ENCODE assay signal across 35 cellular contexts in genomic region chr13:111521691-111522229, GRCh38.
"Had no signal": no experiment of that assay in that cellular context is flagged by ENCODE, and none has a peak within 500 bp of the region (broad histone marks: within the 10 kb centered on the region; RNA-seq: fewer than 3 reads in every experiment).

No MANE protein-coding gene starts in this region.

- H3K27me3 Mint-ChIP-seq: activated CD4-positive, alpha-beta T cell treated with anti-CD3 and anti-CD28 coated beads for 36 hours; activated CD4-positive, alpha-beta T cell treated with anti-CD3 and anti-CD28 coated beads, Interleukin-2, amount 10 ng/mL, durations not matched to agents 24 days and 14 days; activated CD8-positive, alpha-beta memory T cell treated with anti-CD3 and anti-CD28 coated beads, Interleukin-2, amount 10 ng/mL, durations not matched to agents 7 days and 5 days; activated naive CD4-positive, alpha-beta T cell treated with anti-CD3 and anti-CD28 coated beads, Interleukin-2, amount 50 U/mL, for 24 hours; activated naive CD8-positive, alpha-beta T cell treated with anti-CD3 and anti-CD28 coated beads for 36 hours; activated naive CD8-positive, alpha-beta T cell treated with anti-CD3 and anti-CD28 coated beads, Interleukin-2, amount 50 U/mL, for 24 hours had no signal

- H3K36me3 Mint-ChIP-seq: activated CD4-positive, alpha-beta memory T cell treated with anti-CD3 and anti-CD28 coated beads for 36 hours; activated naive CD4-positive, alpha-beta T cell treated with anti-CD3 and anti-CD28 coated beads, Interleukin-2, amount 50 U/mL, for 24 hours; activated naive CD8-positive, alpha-beta T cell treated with anti-CD3 and anti-CD28 coated beads for 36 hours had no signal

- H3K36me3 ChIP-seq: adrenal gland, cardiac muscle cell had no signal

- H3K4me3 ChIP-seq: adrenal gland, body of pancreas, cardiac muscle cell had no signal

- H3K27ac ChIP-seq: adrenal gland, body of pancreas, cardiac muscle cell, epithelial cell of prostate had no signal

- H3K4me1 ChIP-seq: adrenal gland, body of pancreas had no signal

- H3K9me3 Mint-ChIP-seq: activated CD4-positive, alpha-beta memory T cell treated with anti-CD3 and anti-CD28 coated beads for 36 hours; activated CD4-positive, alpha-beta T cell treated with anti-CD3 and anti-CD28 coated beads, Interleukin-2, amount 10 ng/mL, durations not matched to agents 24 days and 14 days; activated naive CD4-positive, alpha-beta T cell treated with anti-CD3 and anti-CD28 coated beads for 36 hours; activated naive CD4-positive, alpha-beta T cell treated with anti-CD3 and anti-CD28 coated beads, Interleukin-2, amount 50 U/mL, for 24 hours; activated naive CD8-positive, alpha-beta T cell treated with anti-CD3 and anti-CD28 coated beads for 36 hours; activated naive CD8-positive, alpha-beta T cell treated with anti-CD3 and anti-CD28 coated beads, Interleukin-2, amount 50 U/mL, for 24 hours; activated T-helper 1 cell treated with anti-CD3 and anti-CD28 coated beads, Interleukin-12 subunit alpha, Interleukin-12 subunit beta, Interleukin-2, Interleukin-4 antibody, amounts not matched to agents 30 ng/mL and 10 ng/mL and 1 ng/mL, durations not matched to agents 14 hours and 24 hours and 36 hours; activated T-helper 2 cell treated with anti-CD3 and anti-CD28 coated beads, Interferon-gamma antibody, Interleukin-2, Interleukin-4, amounts not matched to agents 10 μg/mL and 5 μg/mL and 100 μg/mL, durations not matched to agents 14 hours and 24 hours and 36 hours; effector memory CD8-positive, alpha-beta T cell; T-helper 2 cell treated with Interferon-gamma antibody and Interleukin-4, amounts not matched to agents 5 μg/mL and 100 μg/mL, for 36 hours had no signal

- H3K4me1 Mint-ChIP-seq: activated CD4-positive, alpha-beta T cell treated with anti-CD3 and anti-CD28 coated beads for 36 hours; activated CD4-positive, alpha-beta T cell treated with anti-CD3 and anti-CD28 coated beads, Interleukin-2, amount 10 ng/mL, durations not matched to agents 24 days and 14 days; activated CD8-positive, alpha-beta memory T cell treated with anti-CD3 and anti-CD28 coated beads, Interleukin-2, amount 10 ng/mL, durations not matched to agents 7 days and 5 days; activated naive CD4-positive, alpha-beta T cell treated with anti-CD3 and anti-CD28 coated beads, Interleukin-2, amount 50 U/mL, for 24 hours; activated naive CD8-positive, alpha-beta T cell treated with anti-CD3 and anti-CD28 coated beads for 36 hours; activated naive CD8-positive, alpha-beta T cell treated with anti-CD3 and anti-CD28 coated beads, Interleukin-2, amount 50 U/mL, for 24 hours; T-helper 17 cell had no signal

- DNase-seq: activated CD4-positive, alpha-beta memory T cell treated with anti-CD3 and anti-CD28 coated beads for 36 hours; activated CD4-positive, alpha-beta T cell treated with anti-CD3 and anti-CD28 coated beads for 36 hours; activated CD4-positive, alpha-beta T cell treated with anti-CD3 and anti-CD28 coated beads, Interleukin-2, amount 10 ng/mL, durations not matched to agents 24 days and 14 days; activated CD4-positive, CD25-positive, alpha-beta regulatory T cell; activated CD4-positive, CD25-positive, alpha-beta regulatory T cell treated with anti-CD3 and anti-CD28 coated beads, Interleukin-2, amount 50 U/mL, for 72 hours; activated CD8-positive, alpha-beta memory T cell treated with anti-CD3 and anti-CD28 coated beads, Interleukin-2, amount 10 ng/mL, durations not matched to agents 7 days and 5 days; activated CD8-positive, alpha-beta memory T cell treated with anti-CD3 and anti-CD28 coated beads, Interleukin-2, amount 50 U/mL, for 4 hours; activated CD8-positive, alpha-beta T cell treated with anti-CD3 and anti-CD28 coated beads, Interleukin-2, amount 10 ng/mL, durations not matched to agents 7 days and 5 days; activated effector memory CD4-positive, alpha-beta T cell treated with anti-CD3 and anti-CD28 coated beads, Interleukin-2, amount 50 U/mL, for 16 hours; activated naive CD4-positive, alpha-beta T cell treated with anti-CD3 and anti-CD28 coated beads for 36 hours; activated naive CD8-positive, alpha-beta T cell treated with anti-CD3 and anti-CD28 coated beads for 36 hours; activated naive CD8-positive, alpha-beta T cell treated with anti-CD3 and anti-CD28 coated beads, Interleukin-2, amount 50 U/mL, for 24 hours; activated T-cell treated with anti-CD3 and anti-CD28 coated beads, Interleukin-2, amount 50 U/mL, for 1 hour; activated T-cell treated with anti-CD3 and anti-CD28 coated beads, Interleukin-2, amount 50 U/mL, for 48 hours; adrenal gland; amygdala; body of pancreas; central memory CD4-positive, alpha-beta T cell; cerebellar nuclear complex; cortex of kidney; dermis blood vessel endothelial cell; effector CD4-positive, alpha-beta T cell; effector memory CD8-positive, alpha-beta T cell; foreskin fibroblast; T-helper 1 cell; T-helper 17 cell; T1000 had no signal

- H3K27ac Mint-ChIP-seq: activated CD4-positive, alpha-beta memory T cell treated with anti-CD3 and anti-CD28 coated beads for 36 hours; activated CD4-positive, alpha-beta T cell treated with anti-CD3 and anti-CD28 coated beads for 36 hours; activated CD4-positive, alpha-beta T cell treated with anti-CD3 and anti-CD28 coated beads, Interleukin-2, amount 10 ng/mL, durations not matched to agents 24 days and 14 days; activated CD8-positive, alpha-beta memory T cell treated with anti-CD3 and anti-CD28 coated beads, Interleukin-2, amount 10 ng/mL, durations not matched to agents 7 days and 5 days; activated CD8-positive, alpha-beta T cell treated with anti-CD3 and anti-CD28 coated beads, Interleukin-2, amount 10 ng/mL, durations not matched to agents 7 days and 5 days; activated naive CD4-positive, alpha-beta T cell treated with anti-CD3 and anti-CD28 coated beads for 36 hours; activated naive CD4-positive, alpha-beta T cell treated with anti-CD3 and anti-CD28 coated beads, Interleukin-2, amount 50 U/mL, for 24 hours; activated naive CD8-positive, alpha-beta T cell treated with anti-CD3 and anti-CD28 coated beads for 36 hours; activated naive CD8-positive, alpha-beta T cell treated with anti-CD3 and anti-CD28 coated beads, Interleukin-2, amount 50 U/mL, for 24 hours; activated T-helper 1 cell treated with anti-CD3 and anti-CD28 coated beads, Interleukin-12 subunit alpha, Interleukin-12 subunit beta, Interleukin-2, Interleukin-4 antibody, amounts not matched to agents 30 ng/mL and 10 ng/mL and 1 ng/mL, durations not matched to agents 14 hours and 24 hours and 36 hours; activated T-helper 2 cell treated with anti-CD3 and anti-CD28 coated beads, Interferon-gamma antibody, Interleukin-2, Interleukin-4, amounts not matched to agents 10 μg/mL and 5 μg/mL and 100 μg/mL, durations not matched to agents 14 hours and 24 hours and 36 hours; effector memory CD8-positive, alpha-beta T cell; T-helper 17 cell; T-helper 2 cell treated with Interferon-gamma antibody and Interleukin-4, amounts not matched to agents 5 μg/mL and 100 μg/mL, for 36 hours had no signal

- ATAC-seq: activated CD4-positive, alpha-beta T cell treated with anti-CD3 and anti-CD28 coated beads for 36 hours; activated CD8-positive, alpha-beta memory T cell treated with anti-CD3 and anti-CD28 coated beads, Interleukin-2, amount 10 ng/mL, durations not matched to agents 7 days and 5 days; activated CD8-positive, alpha-beta T cell treated with anti-CD3 and anti-CD28 coated beads, Interleukin-2, amount 10 ng/mL, durations not matched to agents 7 days and 5 days; body of pancreas; effector memory CD8-positive, alpha-beta T cell; T-helper 17 cell had no signal

- FAIRE-seq: endothelial cell of umbilical vein, frontal cortex had no signal

- H3K27me3 ChIP-seq: adrenal gland, body of pancreas had no signal

- H3K4me3 Mint-ChIP-seq: activated CD4-positive, alpha-beta memory T cell treated with anti-CD3 and anti-CD28 coated beads for 36 hours; activated CD4-positive, alpha-beta T cell treated with anti-CD3 and anti-CD28 coated beads for 36 hours; activated CD4-positive, alpha-beta T cell treated with anti-CD3 and anti-CD28 coated beads, Interleukin-2, amount 10 ng/mL, durations not matched to agents 24 days and 14 days; activated CD8-positive, alpha-beta memory T cell treated with anti-CD3 and anti-CD28 coated beads, Interleukin-2, amount 10 ng/mL, durations not matched to agents 7 days and 5 days; activated CD8-positive, alpha-beta T cell treated with anti-CD3 and anti-CD28 coated beads, Interleukin-2, amount 10 ng/mL, durations not matched to agents 7 days and 5 days; activated naive CD4-positive, alpha-beta T cell treated with anti-CD3 and anti-CD28 coated beads for 36 hours; activated naive CD4-positive, alpha-beta T cell treated with anti-CD3 and anti-CD28 coated beads, Interleukin-2, amount 50 U/mL, for 24 hours; activated naive CD8-positive, alpha-beta T cell treated with anti-CD3 and anti-CD28 coated beads for 36 hours; activated naive CD8-positive, alpha-beta T cell treated with anti-CD3 and anti-CD28 coated beads, Interleukin-2, amount 50 U/mL, for 24 hours; activated T-helper 1 cell treated with anti-CD3 and anti-CD28 coated beads, Interleukin-12 subunit alpha, Interleukin-12 subunit beta, Interleukin-2, Interleukin-4 antibody, amounts not matched to agents 30 ng/mL and 10 ng/mL and 1 ng/mL, durations not matched to agents 14 hours and 24 hours and 36 hours; effector memory CD8-positive, alpha-beta T cell; T-helper 17 cell; T-helper 2 cell treated with Interferon-gamma antibody and Interleukin-4, amounts not matched to agents 5 μg/mL and 100 μg/mL, for 36 hours had no signal

- H3K9me3 ChIP-seq: adrenal gland, body of pancreas had no signal
